Comparison of ENCODE assay signal across 20 cellular contexts in genomic region chr1:234303231-234303630, GRCh38.
DNase-seq lines count a peak whose midpoint lies in the region; ATAC-seq, FAIRE-seq and TF ChIP-seq lines count a peak whose summit lies in the region.
"Had no signal": no experiment of that assay in that cellular context is flagged by ENCODE, and none has a peak within 500 bp of the region (broad histone marks: within the 10 kb centered on the region; RNA-seq: fewer than 3 reads in every experiment).

No MANE protein-coding gene starts in this region.

- H3K9me3 ChIP-seq in Loucy (ENCODE audit: insufficient read depth, low read depth, low read length) = no peaks in the 10 kb centered on the region
- no peaks in the 10 kb centered on the region for H3K9me3 ChIP-seq in K562 (replicated peaks; ENCODE audit: control insufficient read depth, insufficient read depth, low read depth, low read length)
- no peaks in the 10 kb centered on the region for H3K9me3 ChIP-seq in trophoblast cell (ENCODE audit: insufficient read depth, low read depth, low read length)
- H3K9me3 ChIP-seq: A549 had no signal

- no peak overlapping the region for H2BK12ac ChIP-seq in trophoblast cell (ENCODE audit: low read length)

- H3K4me2 ChIP-seq in Loucy (ENCODE audit: low read depth, low read length, poor library complexity, severe bottlenecking) (peak overlapping the region; percentile 33), K562 (ENCODE audit: insufficient read depth, low read length) (no peak overlapping the region), trophoblast cell (ENCODE audit: low read length) (no peak overlapping the region)
- H3K4me2 ChIP-seq: A549 had no signal

- H2AFZ ChIP-seq in Loucy (ENCODE audit: low read length) = no peak overlapping the region
- no peak overlapping the region for H2AFZ ChIP-seq in K562 (ENCODE audit: low read depth, low read length)
- no peak overlapping the region for H2AFZ ChIP-seq in trophoblast cell (ENCODE audit: insufficient read depth, low read length, poor library complexity)

- H3K36me3 ChIP-seq in Loucy (ENCODE audit: insufficient read depth, low read length) (no peaks in the 10 kb centered on the region), K562 (ENCODE audit: control insufficient read depth, insufficient read depth, low read length) (no peaks in the 10 kb centered on the region), trophoblast cell (ENCODE audit: control insufficient read depth in 1 of 2, insufficient read depth in 2 of 2, low read length in 2 of 2) (no peaks in the 10 kb centered on the region)
- H3K36me3 ChIP-seq: BLaER1 had no signal

- no peak overlapping the region for H3K4ac ChIP-seq in trophoblast cell (ENCODE audit: low read depth, low read length)

- POLR2A ChIA-PET in K562 (lab: Yijun Ruan, JAX) = interaction anchor here (0.6 to 0.8 kb wide), 3 partner anchors 13 to 941 kb away, joined by 3 to 4 read pairs (median 3); no protein-coding TSS in a partner anchor

- H4K91ac ChIP-seq in trophoblast cell (ENCODE audit: low read depth, low read length) = no peak overlapping the region

- BruUV-seq in K562 (replicated peaks; lab: Mats Ljungman, UMichigan) = no TSS peak

- H3K79me2 ChIP-seq in Loucy (ENCODE audit: insufficient read depth, low read length) (no peaks in the 10 kb centered on the region), K562 (ENCODE audit: control insufficient read depth, insufficient read depth, low read length) (no peaks in the 10 kb centered on the region), trophoblast cell (ENCODE audit: control insufficient read depth, insufficient read depth, low read length, poor library complexity) (no peaks in the 10 kb centered on the region)

- intact Hi-C loops in K562 (cut with micrococcal nuclease) = loop anchor here (10.0 kb wide), 1 partner anchor 998 kb away; no protein-coding TSS in a partner anchor

- H3K9me1 ChIP-seq in K562 (ENCODE audit: control insufficient read depth, insufficient read depth, low read length) = no peaks in the 10 kb centered on the region

- H3K14ac ChIP-seq in trophoblast cell (ENCODE audit: low read length) = no peak overlapping the region

- H3K9me2 ChIP-seq in Loucy (replicated peaks; ENCODE audit: low read depth, low read length) = no peaks in the 10 kb centered on the region

- H3K4me3 ChIP-seq in Loucy (ENCODE audit: low read length, poor library complexity, severe bottlenecking) = no peak overlapping the region
- H3K4me3 ChIP-seq in K562 = no peak overlapping the region
- peak overlapping the region; percentile 12 for H3K4me3 ChIP-seq in trophoblast cell (ENCODE audit: low read depth, low read length)
- H3K4me3 ChIP-seq: A549, BLaER1 had no signal

- H4K8ac ChIP-seq in trophoblast cell (ENCODE audit: low read depth, low read length) = no peak overlapping the region

- H3K27ac ChIP-seq in K562 (ENCODE audit: extremely low read depth, low read depth, low read length) (no peak overlapping the region), trophoblast cell (ENCODE audit: low read depth, low read length) (no peak overlapping the region)
- H3K27ac ChIP-seq: 22Rv1, A549, BLaER1 had no signal

- no peak overlapping the region for H3K23ac ChIP-seq in trophoblast cell (ENCODE audit: low read length)

- no peaks in the 10 kb centered on the region for H4K20me1 ChIP-seq in Loucy (ENCODE audit: insufficient read depth, low read length, poor library complexity, severe bottlenecking)
- no peaks in the 10 kb centered on the region for H4K20me1 ChIP-seq in K562 (replicated peaks; ENCODE audit: control insufficient read depth, insufficient read depth, low read length)
- H4K20me1 ChIP-seq: BLaER1 had no signal

- in situ Hi-C loops in K562 (cut with MboI) = no loop called here

- H3K4me1 ChIP-seq in Loucy (ENCODE audit: insufficient read depth, low read length, poor library complexity, severe bottlenecking) = peaks cover 19% of the 10 kb centered on the region
- H3K4me1 ChIP-seq in K562 (replicated peaks in 1 of 2; ENCODE audit: control insufficient read depth in 2 of 2, insufficient read depth in 2 of 2, low read length in 2 of 2) = no peaks in the 10 kb centered on the region
- no peaks in the 10 kb centered on the region for H3K4me1 ChIP-seq in trophoblast cell (ENCODE audit: control insufficient read depth in 1 of 2, insufficient read depth in 2 of 2, low read length in 2 of 2)
- H3K4me1 ChIP-seq: A549 had no signal

- 0% methylated on average over 6 of the region's 6 CpGs for WGBS in K562 (ENCODE audit: insufficient coverage, low coverage, missing lambda C conversion rate)
- no CpG with 5 or more reads among the region's 6 CpGs for WGBS in trophoblast cell (ENCODE audit: extremely low coverage, insufficient coverage, insufficient read length)

- DNase-seq in DMS 273 (lab: John Stamatoyannopoulos, UW; ENCODE audit: unreplicated experiment) (peak; percentile 4), DMS 273 treated with DMSO at 0.1 percent for 48 hours (lab: John Stamatoyannopoulos, UW) (no peak), K562 (ENCODE audit: extremely low read depth in 1 of 4, low spot score in 3 of 4) (no peak), trophoblast cell (no peak), NCI-H2107 (lab: John Stamatoyannopoulos, UW) (no peak), GM19238 (ENCODE audit: insufficient read length, low spot score) (no peak)
- DNase-seq: Calu3; CD8-positive, alpha-beta T cell; H9; IMR-90; KBM-7 had no signal

- TF ChIP-seq EP300 in K562 (IDR thresholded peaks at IDR 0.05; ENCODE audit: low read length) = no peak

- TF ChIP-seq CTCF in Loucy (conservative IDR thresholded peaks at IDR 0.05; ENCODE audit: low read length) = no peak
- TF ChIP-seq CTCF in K562 (IDR thresholded peaks at IDR 0.05 in 2 of 3, conservative IDR thresholded peaks at IDR 0.05 in 1 of 3; ENCODE audit: insufficient read depth in 2 of 3, low read depth in 1 of 3, low read length in 3 of 3) = no peak

- H3K79me1 ChIP-seq in trophoblast cell (ENCODE audit: low read length) = no peaks in the 10 kb centered on the region

- no peak overlapping the region for H2BK5ac ChIP-seq in trophoblast cell (ENCODE audit: low read depth, low read length, poor library complexity)

- no peak overlapping the region for H2AK5ac ChIP-seq in trophoblast cell (ENCODE audit: low read length)

- no peak overlapping the region for H3K18ac ChIP-seq in trophoblast cell (ENCODE audit: low read length)

- ATAC-seq in K562 (no peak), HG02588 (IDR thresholded peaks at IDR 0.05; ENCODE audit: unreplicated experiment) (no peak)
- ATAC-seq: A549; CD8-positive, alpha-beta T cell had no signal

- no peak overlapping the region for H2BK120ac ChIP-seq in trophoblast cell (ENCODE audit: insufficient read depth, low read length, poor library complexity)

- no peak for TF ChIP-seq POLR2A in K562 (conservative IDR thresholded peaks at IDR 0.05)

- CTCF ChIA-PET in K562 (lab: Yijun Ruan, JAX; ENCODE audit: low intra/inter-chr PET ratio) = no interaction called here

- no peak overlapping the region for H4K12ac ChIP-seq in trophoblast cell (ENCODE audit: low read depth, low read length)

- H3K9ac ChIP-seq in Loucy (ENCODE audit: low read depth, low read length, poor library complexity, severe bottlenecking) (no peak overlapping the region), K562 (ENCODE audit: insufficient read depth in 1 of 2, low read depth in 2 of 2, low read length in 2 of 2) (no peak overlapping the region), trophoblast cell (ENCODE audit: low read length) (no peak overlapping the region)
- H3K9ac ChIP-seq: BLaER1 had no signal

- no peak for TF ChIP-seq RAD21 in K562 (CRISPR knock-in tag; conservative IDR thresholded peaks at IDR 0.05 in 1 of 2, IDR thresholded peaks at IDR 0.05 in 1 of 2)

- no peaks in the 10 kb centered on the region for H3K27me3 ChIP-seq in Loucy (ENCODE audit: insufficient read depth, low read length, poor library complexity, severe bottlenecking)
- H3K27me3 ChIP-seq in K562 (ENCODE audit: control insufficient read depth in 2 of 2, insufficient read depth in 2 of 2, low read length in 2 of 2) = peaks cover 8 to 11% of the 10 kb centered on the region in 2 experiments; a peak in 4 of 5 replicates
- no peaks in the 10 kb centered on the region for H3K27me3 ChIP-seq in trophoblast cell (ENCODE audit: insufficient read depth, low read length)
- H3K27me3 ChIP-seq: BLaER1 had no signal

- H3F3A ChIP-seq in Loucy (ENCODE audit: low read depth) = no peaks in the 10 kb centered on the region; the same call in 1 of the 2 replicates

- no peak for FAIRE-seq in K562 (lab: Jason Lieb, UNC)
- FAIRE-seq: A549, G401.6, GM12891, H1, HTR-8/SVneo had no signal

TF ChIP-seq in K562, 482 proteins besides CTCF, POLR2A, EP300 and RAD21:
- TF ChIP-seq NFIC (IDR thresholded peaks at IDR 0.05) (peak; percentile 55), POLR2AphosphoS5 (IDR thresholded peaks at IDR 0.05; ENCODE audit: control insufficient read depth, insufficient read depth, low read depth, low read length) (no peak)
